16 cellular contexts compared by ENCODE assay signal in the genomic region with DNA sequence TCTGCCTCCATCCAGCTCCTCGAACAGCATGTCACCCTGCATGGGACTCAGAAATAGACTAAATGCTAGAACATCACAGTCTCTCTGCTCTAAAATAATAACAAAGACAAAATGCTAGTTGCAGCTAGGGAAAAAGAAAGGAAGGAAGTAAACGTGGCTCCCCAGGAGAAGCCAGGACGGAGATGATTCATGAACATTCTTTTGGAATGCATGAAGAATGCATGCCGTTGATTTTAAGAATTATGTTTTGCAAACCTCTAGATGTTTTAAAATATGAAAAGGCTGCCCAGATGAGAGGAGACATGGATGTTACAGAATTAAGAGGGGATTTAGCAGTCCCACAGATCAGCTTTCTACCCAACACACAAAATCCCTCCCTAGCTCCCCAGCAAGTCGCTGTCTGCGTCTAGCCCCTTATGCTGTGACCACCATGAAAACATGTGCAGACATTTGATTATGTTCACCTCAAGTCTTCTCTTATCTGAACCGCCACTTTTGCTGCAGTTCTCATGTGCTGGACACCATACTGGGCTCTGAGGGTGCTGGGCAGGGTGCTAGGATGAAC.
DNase-seq lines count a peak whose midpoint lies in the region; ATAC-seq, FAIRE-seq and TF ChIP-seq lines count a peak whose summit lies in the region.
"Had no signal": no experiment of that assay in that cellular context is flagged by ENCODE, and none has a peak within 500 bp of the region (broad histone marks: within the 10 kb centered on the region; RNA-seq: fewer than 3 reads in every experiment).

No MANE protein-coding gene starts in this region.

- in situ Hi-C loops in brain microvascular endothelial cell (cut with HindIII; ENCODE audit: low pct_ligation_motif_present, low sequenced_read_pairs), result no loop called here

- H3K4me3 ChIP-seq in AG04449 (ENCODE audit: low read depth, low read length) (no peak overlapping the region), brain microvascular endothelial cell (ENCODE audit: low read depth, low read length) (no peak overlapping the region), mesenchymal stem cell (ENCODE audit: insufficient read depth in 1 of 2, low read depth in 1 of 2, low read length in 2 of 2) (no peak overlapping the region), uterus (no peak overlapping the region)
- H3K4me3 ChIP-seq: heart right ventricle had no signal

- no peaks in the 10 kb centered on the region for H3K79me1 ChIP-seq in mesenchymal stem cell (replicated peaks; ENCODE audit: low read length, poor library complexity, severe bottlenecking)

- CTCF ChIA-PET in AG04449 (lab: Yijun Ruan, JAX), result interaction anchor here (1.0 to 4.3 kb wide), 5 partner anchors 11 to 76 kb away, joined by 3 to 30 read pairs (median 12); no protein-coding TSS in a partner anchor

- H2BK5ac ChIP-seq in mesenchymal stem cell (ENCODE audit: low read depth, low read length, poor library complexity, severe bottlenecking), result no peak overlapping the region

- TF ChIP-seq CTCF in AG04449 (IDR thresholded peaks at IDR 0.05; ENCODE audit: insufficient read depth, low read length, missing control alignments) (no peak), brain microvascular endothelial cell (IDR thresholded peaks at IDR 0.05; ENCODE audit: low read depth, low read length, missing control alignments) (no peak), D721Med (IDR thresholded peaks at IDR 0.05; ENCODE audit: insufficient read depth, missing control alignments) (no peak), uterus (IDR thresholded peaks at IDR 0.05) (no peak)

- no peak overlapping the region for H3K14ac ChIP-seq in mesenchymal stem cell (ENCODE audit: low read length in 2 of 2)

- H3K9me3 ChIP-seq in mesenchymal stem cell (ENCODE audit: control insufficient read depth, low read length) (no peaks in the 10 kb centered on the region), uterus (no peaks in the 10 kb centered on the region)
- H3K9me3 ChIP-seq: heart right ventricle had no signal

- no peak overlapping the region for H3K23ac ChIP-seq in mesenchymal stem cell (ENCODE audit: low read length in 2 of 2)

- H4K91ac ChIP-seq in mesenchymal stem cell (ENCODE audit: low read length), result no peak overlapping the region

- H3K4me2 ChIP-seq in mesenchymal stem cell (ENCODE audit: low read length, poor library complexity, severe bottlenecking), result peak overlapping the region; percentile 36

- no peak overlapping the region for H2BK15ac ChIP-seq in mesenchymal stem cell (ENCODE audit: low read depth, poor library complexity, severe bottlenecking)

- no peak overlapping the region for H3K4ac ChIP-seq in mesenchymal stem cell (ENCODE audit: low read depth in 1 of 2, low read length in 2 of 2)

- H3K36me3 ChIP-seq in brain microvascular endothelial cell (replicated peaks) (no peaks in the 10 kb centered on the region), mesenchymal stem cell (ENCODE audit: control insufficient read depth in 1 of 2, insufficient read depth in 2 of 2, low read depth in 1 of 2, low read length in 2 of 2) (peaks cover 0 to 4% of the 10 kb centered on the region in 2 experiments), uterus (no peaks in the 10 kb centered on the region)

- H2BK12ac ChIP-seq in mesenchymal stem cell (ENCODE audit: low read length in 2 of 2), result no peak overlapping the region

- WGBS in mesenchymal stem cell, result 59% methylated on average over 6 of the region's 7 CpGs

- H3K27me3 ChIP-seq in brain microvascular endothelial cell (replicated peaks) (no peaks in the 10 kb centered on the region), mesenchymal stem cell (ENCODE audit: control insufficient read depth in 1 of 2, insufficient read depth in 1 of 2, low read length in 2 of 2) (no peaks in the 10 kb centered on the region), uterus (no peaks in the 10 kb centered on the region)
- H3K27me3 ChIP-seq: heart right ventricle had no signal

- peak; percentile 17 for DNase-seq in AG04449 (ENCODE audit: low read depth, low spot score)
- peak; percentile 78 for DNase-seq in HT1080 (ENCODE audit: low read depth)
- peak; percentile 53 for DNase-seq in brain microvascular endothelial cell
- peak; percentile 12 for DNase-seq in mesenchymal stem cell
- no peak for DNase-seq in D721Med (ENCODE audit: insufficient read length, low spot score)
- DNase-seq in NCI-H526 (lab: John Stamatoyannopoulos, UW), result no peak
- DNase-seq in uterus, result no peak
- DNase-seq: activated CD8-positive, alpha-beta memory T cell treated with anti-CD3 and anti-CD28 coated beads, Interleukin-2, amount 10 ng/mL, durations not matched to agents 7 days and 5 days; GDM1; heart right ventricle; left ventricle myocardium superior; NCI-H1417; NCI-H526 treated with DMSO at 0.1 percent for 48 hours; SHP77 treated with DMSO at 0.1 percent for 48 hours had no signal

- POLR2A ChIA-PET in AG04449 (lab: Yijun Ruan, JAX), result interaction anchor here (0.6 kb wide), 2 partner anchors 74 to 156 kb away, joined by 3 to 4 read pairs; no protein-coding TSS in a partner anchor

- H2AFZ ChIP-seq in mesenchymal stem cell (ENCODE audit: low read depth, low read length), result no peak overlapping the region

- H2AK5ac ChIP-seq in mesenchymal stem cell (ENCODE audit: low read length, severe bottlenecking), result peak overlapping the region; percentile 65

- TF ChIP-seq POLR2A in uterus (IDR thresholded peaks at IDR 0.05), result no peak

- ATAC-seq in GM19351 (IDR thresholded peaks at IDR 0.05; ENCODE audit: unreplicated experiment), result no peak
- ATAC-seq: activated CD8-positive, alpha-beta memory T cell treated with anti-CD3 and anti-CD28 coated beads, Interleukin-2, amount 10 ng/mL, durations not matched to agents 7 days and 5 days; activated naive CD4-positive, alpha-beta T cell treated with anti-CD3 and anti-CD28 coated beads, Interleukin-2, amount 50 U/mL, for 72 hours; heart right ventricle; left ventricle myocardium superior had no signal

- intact Hi-C loops in uterus (cut with DNase I; ENCODE audit: low total_unique reads), result no loop called here

- H3K4me1 ChIP-seq in mesenchymal stem cell (ENCODE audit: control insufficient read depth, insufficient read depth, low read depth, low read length) (peaks cover 20% of the 10 kb centered on the region), uterus (no peaks in the 10 kb centered on the region)

- H2BK120ac ChIP-seq in mesenchymal stem cell (ENCODE audit: low read depth, low read length), result no peak overlapping the region

- H4K8ac ChIP-seq in mesenchymal stem cell (ENCODE audit: low read length), result no peak overlapping the region

- H3K27ac ChIP-seq in brain microvascular endothelial cell (peak overlapping the region; percentile 94), mesenchymal stem cell (ENCODE audit: low read length, poor library complexity, severe bottlenecking) (peak overlapping the region; percentile 91), uterus (no peak overlapping the region)
- H3K27ac ChIP-seq: heart right ventricle had no signal

- H3K18ac ChIP-seq in mesenchymal stem cell (ENCODE audit: low read depth in 1 of 2, low read length in 2 of 2), result no peak overlapping the region

- no peak for FAIRE-seq in D721Med (lab: Jason Lieb, UNC)

- H3K9ac ChIP-seq in mesenchymal stem cell (ENCODE audit: low read length), result peak overlapping the region; percentile 39

Comparison
In these comparisons a context has a peak if more than half of its experiments do, and no peak if none do; other contexts are left out.
1. DNase-seq: peak in AG04449 (single experiment), HT1080 (single experiment), brain microvascular endothelial cell (single experiment) and mesenchymal stem cell (single experiment); none in D721Med (single experiment), NCI-H526 (0 of 2) and uterus (0 of 2).
2. H3K27ac ChIP-seq: peak in brain microvascular endothelial cell (single experiment) and mesenchymal stem cell (single experiment); none in uterus (0 of 2).